In genomic region chr4:153344131-153345010, GRCh38 we compare ENCODE assay signal across 8 cellular contexts. TPM values are rescaled to one million over a fixed set of nuclear protein-coding genes. Genes with fewer than 3 reads are reported as not detected.
DNase-seq lines count a peak whose midpoint lies in the region; ATAC-seq and TF ChIP-seq lines count a peak whose summit lies in the region.

A gene with protein sequence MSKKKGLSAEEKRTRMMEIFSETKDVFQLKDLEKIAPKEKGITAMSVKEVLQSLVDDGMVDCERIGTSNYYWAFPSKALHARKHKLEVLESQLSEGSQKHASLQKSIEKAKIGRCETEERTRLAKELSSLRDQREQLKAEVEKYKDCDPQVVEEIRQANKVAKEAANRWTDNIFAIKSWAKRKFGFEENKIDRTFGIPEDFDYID (plus strand): TSS chr4:153344688. CDS start chr4:153344738, 50 bp downstream.

- peaks cover 57% of the 10 kb centered on the region for H3K4me1 Mint-ChIP-seq in HFFc6 (ENCODE audit: low read depth)
- peaks cover 51% of the 10 kb centered on the region for H3K4me1 Mint-ChIP-seq in activated naive CD4-positive, alpha-beta T cell treated with anti-CD3 and anti-CD28 coated beads, Interleukin-2, amount 10 ng/mL, durations not matched to agents 7 days and 5 days

- H3K27ac ChIP-seq in SK-N-SH (ENCODE audit: low read depth in 2 of 2, low read length in 1 of 2) (peak within 1 kb of the TSS; percentile 51 to 71), testis (peak within 1 kb of the TSS; percentile 41 to 80)

- no peak for TF ChIP-seq POLR2A in testis (IDR thresholded peaks at IDR 0.05)

- no peaks in the 10 kb centered on the region for H3K9me2 ChIP-seq in SK-N-SH

- CTCF ChIA-PET in SK-N-SH (lab: Yijun Ruan, JAX) = interaction anchor here (0.6 to 4.5 kb wide), 42 partner anchors 9 to 565 kb away, joined by 3 to 67 read pairs (median 4); partner anchors contain the start of genes ARFIP1, TIGD4 and TMEM131L
- CTCF ChIA-PET in activated naive CD4-positive, alpha-beta T cell treated with anti-CD3 and anti-CD28 coated beads, Interleukin-2, amount 10 ng/mL, durations not matched to agents 7 days and 5 days (lab: Charles Lee) = interaction anchor here (0.6 to 6.6 kb wide), 19 partner anchors 83 to 406 kb away, joined by 3 to 65 read pairs (median 4); no protein-coding TSS in a partner anchor

- H3K27me3 Mint-ChIP-seq in HFFc6 (ENCODE audit: insufficient read depth) = peaks cover 3% of the 10 kb centered on the region
- H3K27me3 Mint-ChIP-seq in activated naive CD4-positive, alpha-beta T cell treated with anti-CD3 and anti-CD28 coated beads, Interleukin-2, amount 10 ng/mL, durations not matched to agents 7 days and 5 days = peaks cover 20% of the 10 kb centered on the region

- TF ChIP-seq CTCF in GM12864 (IDR thresholded peaks at IDR 0.05; ENCODE audit: low read depth, low read length, missing control alignments) = peak; percentile 87
- TF ChIP-seq CTCF in HFFc6 (IDR thresholded peaks at IDR 0.05) = peak; percentile 98
- peak; percentile 95 for TF ChIP-seq CTCF in SK-N-SH (IDR thresholded peaks at IDR 0.05)
- TF ChIP-seq CTCF in omental fat pad (IDR thresholded peaks at IDR 0.05) = peak in 1 of 3 donors; percentile 54
- TF ChIP-seq CTCF in testis (IDR thresholded peaks at IDR 0.05) = peak; percentile 61 to 91 (median 67)

- POLR2A ChIA-PET in SK-N-SH (lab: Yijun Ruan, JAX) = interaction anchor here (1.0 to 1.5 kb wide), 2 partner anchors 122 to 241 kb away, joined by 4 to 5 read pairs; partner anchors contain the start of gene TMEM131L

- no peak for TF ChIP-seq EP300 in SK-N-SH (IDR thresholded peaks at IDR 0.05; ENCODE audit: borderline replicate concordance in 1 of 2, low read depth in 1 of 2, low read length in 1 of 2)

- no peaks in the 10 kb centered on the region for H3K9me3 Mint-ChIP-seq in HFFc6
- H3K9me3 Mint-ChIP-seq in activated naive CD4-positive, alpha-beta T cell treated with anti-CD3 and anti-CD28 coated beads, Interleukin-2, amount 10 ng/mL, durations not matched to agents 7 days and 5 days = no peaks in the 10 kb centered on the region

- H3K4me3 Mint-ChIP-seq in HFFc6 = peak within 1 kb of the TSS; percentile 92
- H3K4me3 Mint-ChIP-seq in activated naive CD4-positive, alpha-beta T cell treated with anti-CD3 and anti-CD28 coated beads, Interleukin-2, amount 10 ng/mL, durations not matched to agents 7 days and 5 days = peak within 1 kb of the TSS; percentile 90

- no peaks in the 10 kb centered on the region for H3K27me3 ChIP-seq in SK-N-SH (ENCODE audit: insufficient read depth)
- H3K27me3 ChIP-seq in testis = no peaks in the 10 kb centered on the region

- H3K9me3 ChIP-seq in SK-N-SH (no peaks in the 10 kb centered on the region), testis (no peaks in the 10 kb centered on the region)

- TF ChIP-seq RAD21 in SK-N-SH (IDR thresholded peaks at IDR 0.05; ENCODE audit: low read length) = peak; percentile 86

- H3K36me3 Mint-ChIP-seq in HFFc6 (ENCODE audit: low read depth) = no peaks in the 10 kb centered on the region
- peaks cover 10% of the 10 kb centered on the region for H3K36me3 Mint-ChIP-seq in activated naive CD4-positive, alpha-beta T cell treated with anti-CD3 and anti-CD28 coated beads, Interleukin-2, amount 10 ng/mL, durations not matched to agents 7 days and 5 days

- WGBS in SK-N-SH (ENCODE audit: low lambda C conversion rate) = 4% methylated on average over 37 of the region's 86 CpGs
- WGBS in testis, 2 donors = 1% methylated on average over 44 to 69 of the region's 86 CpGs

- H3K36me3 ChIP-seq in SK-N-SH (replicated peaks in 1 of 2; ENCODE audit: control insufficient read depth in 1 of 2, insufficient read depth in 2 of 2, low read length in 1 of 2) = peaks cover 5% of the 10 kb centered on the region in 2 experiments
- no peaks in the 10 kb centered on the region for H3K36me3 ChIP-seq in testis (ENCODE audit: low read depth, missing control alignments)

- H3K4me2 ChIP-seq in SK-N-SH = peak within 1 kb of the TSS; percentile 83

- intact Hi-C loops in testis (cut with DNase I; ENCODE audit: low total_unique reads) = loop anchor here (5.0 kb wide), 1 partner anchor 233 kb away; no protein-coding TSS in a partner anchor

- H3K4me1 ChIP-seq in SK-N-SH (ENCODE audit: control insufficient read depth in 1 of 2, insufficient read depth in 2 of 2, low read depth in 1 of 2, low read length in 1 of 2) = peaks cover 8 to 9% of the 10 kb centered on the region in 2 experiments
- H3K4me1 ChIP-seq in testis = no peaks in the 10 kb centered on the region

- peak within 1 kb of the TSS; percentile 85 for H3K27ac Mint-ChIP-seq in HFFc6
- peak within 1 kb of the TSS; percentile 91 for H3K27ac Mint-ChIP-seq in activated naive CD4-positive, alpha-beta T cell treated with anti-CD3 and anti-CD28 coated beads, Interleukin-2, amount 10 ng/mL, durations not matched to agents 7 days and 5 days

- H3K9ac ChIP-seq in SK-N-SH = peak within 1 kb of the TSS; percentile 82

- peak; percentile 92 for ATAC-seq in omental fat pad (ENCODE audit: low FRiP score)

- DNase-seq in GM12864 (ENCODE audit: low read depth) (peak; percentile 51), HFFc6 (peak; percentile 66), NAMALWA (ENCODE audit: low spot score) (peak; percentile 93), SK-N-SH (peak; percentile 96), glomerular visceral epithelial cell (ENCODE audit: extremely low spot score) (peak; percentile 88), omental fat pad (ENCODE audit: low spot score) (peak; percentile 73), testis (peak; percentile 90)
- peak; percentile 94 for DNase-seq in activated naive CD4-positive, alpha-beta T cell treated with anti-CD3 and anti-CD28 coated beads, Interleukin-2, amount 10 ng/mL, durations not matched to agents 7 days and 5 days

- H2AFZ ChIP-seq in SK-N-SH (ENCODE audit: low read depth) = peak within 1 kb of the TSS; percentile 83

- H3K79me2 ChIP-seq in SK-N-SH (ENCODE audit: insufficient read depth) = peaks cover 30% of the 10 kb centered on the region

- no peaks in the 10 kb centered on the region for H4K20me1 ChIP-seq in SK-N-SH (ENCODE audit: insufficient read depth)

- peaks cover 4% of the 10 kb centered on the region for H3F3A ChIP-seq in SK-N-SH (replicated peaks; ENCODE audit: insufficient read depth)

- peak within 1 kb of the TSS; percentile 81 for H3K4me3 ChIP-seq in GM12864 (ENCODE audit: low read depth, low read length)
- H3K4me3 ChIP-seq in SK-N-SH (ENCODE audit: low read depth in 2 of 2, low read length in 1 of 2) = peak within 1 kb of the TSS; percentile 87 to 90
- peak within 1 kb of the TSS; percentile 77 to 79 for H3K4me3 ChIP-seq in testis

TF ChIP-seq in SK-N-SH, 30 proteins besides CTCF, POLR2A, EP300 and RAD21 (continues in another document):
- TF ChIP-seq, protein P1, sequence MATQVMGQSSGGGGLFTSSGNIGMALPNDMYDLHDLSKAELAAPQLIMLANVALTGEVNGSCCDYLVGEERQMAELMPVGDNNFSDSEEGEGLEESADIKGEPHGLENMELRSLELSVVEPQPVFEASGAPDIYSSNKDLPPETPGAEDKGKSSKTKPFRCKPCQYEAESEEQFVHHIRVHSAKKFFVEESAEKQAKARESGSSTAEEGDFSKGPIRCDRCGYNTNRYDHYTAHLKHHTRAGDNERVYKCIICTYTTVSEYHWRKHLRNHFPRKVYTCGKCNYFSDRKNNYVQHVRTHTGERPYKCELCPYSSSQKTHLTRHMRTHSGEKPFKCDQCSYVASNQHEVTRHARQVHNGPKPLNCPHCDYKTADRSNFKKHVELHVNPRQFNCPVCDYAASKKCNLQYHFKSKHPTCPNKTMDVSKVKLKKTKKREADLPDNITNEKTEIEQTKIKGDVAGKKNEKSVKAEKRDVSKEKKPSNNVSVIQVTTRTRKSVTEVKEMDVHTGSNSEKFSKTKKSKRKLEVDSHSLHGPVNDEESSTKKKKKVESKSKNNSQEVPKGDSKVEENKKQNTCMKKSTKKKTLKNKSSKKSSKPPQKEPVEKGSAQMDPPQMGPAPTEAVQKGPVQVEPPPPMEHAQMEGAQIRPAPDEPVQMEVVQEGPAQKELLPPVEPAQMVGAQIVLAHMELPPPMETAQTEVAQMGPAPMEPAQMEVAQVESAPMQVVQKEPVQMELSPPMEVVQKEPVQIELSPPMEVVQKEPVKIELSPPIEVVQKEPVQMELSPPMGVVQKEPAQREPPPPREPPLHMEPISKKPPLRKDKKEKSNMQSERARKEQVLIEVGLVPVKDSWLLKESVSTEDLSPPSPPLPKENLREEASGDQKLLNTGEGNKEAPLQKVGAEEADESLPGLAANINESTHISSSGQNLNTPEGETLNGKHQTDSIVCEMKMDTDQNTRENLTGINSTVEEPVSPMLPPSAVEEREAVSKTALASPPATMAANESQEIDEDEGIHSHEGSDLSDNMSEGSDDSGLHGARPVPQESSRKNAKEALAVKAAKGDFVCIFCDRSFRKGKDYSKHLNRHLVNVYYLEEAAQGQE (IDR thresholded peaks at IDR 0.05; ENCODE audit: low read depth, low read length) = 0 out of 2 replicates have a peak, but pooled peaks have one; percentile 17
- TF ChIP-seq FOXJ3 (CRISPR knock-in tag; IDR thresholded peaks at IDR 0.05) (no peak), POLR2AphosphoS5 (IDR thresholded peaks at IDR 0.05; ENCODE audit: low read depth, low read length) (peak; percentile 72), NFIC (IDR thresholded peaks at IDR 0.05; ENCODE audit: borderline replicate concordance) (no peak), RCOR1 (IDR thresholded peaks at IDR 0.05; ENCODE audit: low read length) (no peak), FOXM1 (IDR thresholded peaks at IDR 0.05; ENCODE audit: low read depth) (peak; percentile 59; the same call in 1 of the 2 replicates)
- TF ChIP-seq, protein P2, sequence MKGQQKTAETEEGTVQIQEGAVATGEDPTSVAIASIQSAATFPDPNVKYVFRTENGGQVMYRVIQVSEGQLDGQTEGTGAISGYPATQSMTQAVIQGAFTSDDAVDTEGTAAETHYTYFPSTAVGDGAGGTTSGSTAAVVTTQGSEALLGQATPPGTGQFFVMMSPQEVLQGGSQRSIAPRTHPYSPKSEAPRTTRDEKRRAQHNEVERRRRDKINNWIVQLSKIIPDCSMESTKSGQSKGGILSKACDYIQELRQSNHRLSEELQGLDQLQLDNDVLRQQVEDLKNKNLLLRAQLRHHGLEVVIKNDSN (IDR thresholded peaks at IDR 0.05; ENCODE audit: borderline replicate concordance, low read depth) = no peak

RNA-seq across cellular contexts. Expression of the gene that starts here (rescaled TPM):
- total RNA-seq in HFFc6 (2021; fragmentation: NEBNext Ultra II Directional; extraction: Animal tissue kit (Norgen Biotek cat#: 25700)) = 1 to 10 TPM; 4.1 to 9.2 (median 7.3) TPM
- 1.3 and 2.4 TPM in 2 replicates for polyA plus RNA-seq in SK-N-SH (2012; rRNA removed)
- 3.8 and 6.8 TPM in 2 replicates for polyA plus RNA-seq in SK-N-SH (2012; cell fraction: cytosol; rRNA removed)
- 0.33 and 0.68 TPM in 2 replicates for polyA plus RNA-seq in SK-N-SH (2012; cell fraction: nucleus; rRNA removed)
- total RNA-seq in omental fat pad = 1 to 10 TPM in 1 of 4 donors, not detected in 3; 1.6 TPM
- total RNA-seq in testis = 10 to 100 TPM in 1 of 2 donors, 1 to 10 TPM in 1; 8.3 to 11.4 TPM
- 17.5 TPM for polyA plus RNA-seq in testis (ENCODE audit: insufficient read depth, low read depth, low replicate concordance)

Comparison
In these comparisons a context has a peak if more than half of its experiments do, and no peak if none do; other contexts are left out.
1. Peak in every context shown above with its lines: DNase-seq, ATAC-seq, H3K4me3 ChIP-seq and H3K27ac ChIP-seq.